ENCODE assay signal across 23 cellular contexts in genomic region chr4:5793514-5793913, GRCh38.
"Had no signal": no experiment of that assay in that cellular context is flagged by ENCODE, and none has a peak within 500 bp of the region (broad histone marks: within the 10 kb centered on the region; RNA-seq: fewer than 3 reads in every experiment).

No MANE protein-coding gene starts in this region.

- H3K9me3 ChIP-seq: colonic mucosa, esophagus muscularis mucosa, mucosa of descending colon, tibial artery had no signal

- H3K27me3 Mint-ChIP-seq: activated CD4-positive, alpha-beta T cell treated with anti-CD3 and anti-CD28 coated beads, Interleukin-2, amount 10 ng/mL, durations not matched to agents 7 days and 5 days; activated CD8-positive, alpha-beta T cell treated with anti-CD3 and anti-CD28 coated beads for 36 hours; central memory CD8-positive, alpha-beta T cell had no signal

- H3K27ac ChIP-seq: colonic mucosa, dorsolateral prefrontal cortex, esophagus muscularis mucosa, tibial artery, VCaP had no signal

- H3K36me3 Mint-ChIP-seq: activated naive CD8-positive, alpha-beta T cell had no signal

- DNase-seq: activated CD4-positive, alpha-beta T cell treated with anti-CD3 and anti-CD28 coated beads, Interleukin-2, amount 10 ng/mL, durations not matched to agents 7 days and 5 days; activated CD4-positive, CD25-positive, alpha-beta regulatory T cell treated with anti-CD3 and anti-CD28 coated beads, Interleukin-2, amount 50 U/mL, for 72 hours; activated CD8-positive, alpha-beta T cell treated with anti-CD3 and anti-CD28 coated beads for 36 hours; activated naive CD4-positive, alpha-beta T cell; activated T-cell treated with anti-CD3 and anti-CD28 coated beads, Interleukin-2, amount 50 U/mL, for 1 hour; colonic mucosa; effector memory CD8-positive, alpha-beta T cell; hippocampal formation; left cardiac atrium; mesenchymal stem cell; mucosa of descending colon; nucleus accumbens; posterior cingulate gyrus; stimulated activated CD4-positive, alpha-beta T cell treated with anti-CD3 and anti-CD28 coated beads, Interleukin-4, amount 100 ng/mL, for 1 hour; stimulated activated naive CD4-positive, alpha-beta T cell treated with Interleukin-2 at 50 U/mL for 16 hours had no signal

- H3K36me3 ChIP-seq: colonic mucosa had no signal

- H3K27ac Mint-ChIP-seq: activated CD4-positive, alpha-beta T cell treated with anti-CD3 and anti-CD28 coated beads, Interleukin-2, amount 10 ng/mL, durations not matched to agents 7 days and 5 days; activated CD8-positive, alpha-beta T cell treated with anti-CD3 and anti-CD28 coated beads for 36 hours; activated naive CD8-positive, alpha-beta T cell; effector memory CD8-positive, alpha-beta T cell had no signal

- H3K4me1 Mint-ChIP-seq: activated CD4-positive, alpha-beta T cell treated with anti-CD3 and anti-CD28 coated beads, Interleukin-2, amount 10 ng/mL, durations not matched to agents 7 days and 5 days; central memory CD8-positive, alpha-beta T cell had no signal

- H3K4me3 ChIP-seq: colonic mucosa, dorsolateral prefrontal cortex, esophagus muscularis mucosa, mucosa of descending colon, tibial artery had no signal

- H3K27me3 ChIP-seq: colonic mucosa, dorsolateral prefrontal cortex, esophagus muscularis mucosa, tibial artery had no signal

- H3K4me1 ChIP-seq: colonic mucosa, tibial artery had no signal

- H3K4me3 Mint-ChIP-seq: activated CD4-positive, alpha-beta T cell treated with anti-CD3 and anti-CD28 coated beads, Interleukin-2, amount 10 ng/mL, durations not matched to agents 7 days and 5 days; activated CD8-positive, alpha-beta T cell treated with anti-CD3 and anti-CD28 coated beads for 36 hours; activated naive CD8-positive, alpha-beta T cell; central memory CD8-positive, alpha-beta T cell; effector memory CD8-positive, alpha-beta T cell had no signal

- FAIRE-seq: astrocyte, urothelium cell line had no signal

- H3K9me3 Mint-ChIP-seq: activated CD4-positive, alpha-beta T cell treated with anti-CD3 and anti-CD28 coated beads, Interleukin-2, amount 10 ng/mL, durations not matched to agents 7 days and 5 days; activated CD8-positive, alpha-beta T cell treated with anti-CD3 and anti-CD28 coated beads for 36 hours; central memory CD8-positive, alpha-beta T cell had no signal
